ENCODE assay signal across 18 cellular contexts in the genomic region with DNA sequence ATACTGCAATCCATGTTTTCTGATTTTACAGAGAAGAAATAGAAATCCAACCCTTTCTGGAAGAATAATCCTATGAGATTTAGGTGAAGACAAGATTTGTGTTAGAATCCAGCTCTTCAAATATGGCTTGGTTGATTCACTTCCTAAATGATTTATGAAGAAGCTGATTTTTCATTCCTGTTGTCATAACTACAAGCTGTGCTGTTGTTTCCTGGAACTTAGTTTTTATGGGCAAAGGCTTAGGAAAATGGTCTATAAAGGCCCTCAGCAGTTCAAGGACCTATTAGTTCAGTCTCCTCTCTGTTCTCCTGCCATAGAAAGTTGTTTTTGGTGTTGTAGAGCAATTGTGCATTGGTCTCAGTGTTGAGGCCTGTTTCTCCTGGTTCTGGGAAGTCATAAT.
A peak's percentile ranks its signal among the peaks of the same experiment; 100 is the strongest.
DNase-seq lines count a peak whose midpoint lies in the region; ATAC-seq and TF ChIP-seq lines count a peak whose summit lies in the region.
"Had no signal": no experiment of that assay in that cellular context is flagged by ENCODE, and none has a peak within 500 bp of the region (broad histone marks: within the 10 kb centered on the region; RNA-seq: fewer than 3 reads in every experiment).

No MANE protein-coding gene starts in this region.

- H3K79me2 ChIP-seq in GM23248 (ENCODE audit: insufficient read depth): no peaks in the 10 kb centered on the region
- H3K79me2 ChIP-seq in smooth muscle cell (ENCODE audit: low read depth): no peaks in the 10 kb centered on the region

- CTCF ChIA-PET in activated CD4-positive, alpha-beta T cell treated with anti-CD3 and anti-CD28 coated beads, Interleukin-2, amount 10 ng/mL, durations not matched to agents 7 days and 5 days (lab: Charles Lee): no interaction called here

- peak overlapping the region; percentile 35 for H3K27ac ChIP-seq in GM23248
- peak overlapping the region; percentile 57 for H3K27ac ChIP-seq in smooth muscle cell (ENCODE audit: low read depth)
- H3K27ac ChIP-seq: C4-2B, epithelial cell of prostate had no signal

- H3K36me3 Mint-ChIP-seq in activated CD4-positive, alpha-beta T cell treated with anti-CD3 and anti-CD28 coated beads, Interleukin-2, amount 10 ng/mL, durations not matched to agents 7 days and 5 days (ENCODE audit: low read depth): no peaks in the 10 kb centered on the region
- H3K36me3 Mint-ChIP-seq: brain, naive B cell had no signal

- H3K4me1 Mint-ChIP-seq in activated CD4-positive, alpha-beta T cell treated with anti-CD3 and anti-CD28 coated beads, Interleukin-2, amount 10 ng/mL, durations not matched to agents 7 days and 5 days: peaks cover 6% of the 10 kb centered on the region
- H3K4me1 Mint-ChIP-seq: activated T-helper 17 cell treated with anti-CD3 and anti-CD28 coated beads, Interleukin-2, amount 50 U/mL, for 72 hours had no signal

- POLR2A ChIA-PET in activated CD4-positive, alpha-beta T cell treated with anti-CD3 and anti-CD28 coated beads, Interleukin-2, amount 10 ng/mL, durations not matched to agents 7 days and 5 days (lab: Charles Lee): no interaction called here

- H3K9ac ChIP-seq in GM23248 (peak overlapping the region; percentile 1; the same call in 1 of the 2 replicates), smooth muscle cell (ENCODE audit: low read depth) (peak overlapping the region; percentile 44)

- DNase-seq in GM23248 (peak; percentile 39), amniotic epithelial cell (ENCODE audit: low read depth) (peak; percentile 63), left ventricle myocardium superior (no peak), smooth muscle cell (lab: John Stamatoyannopoulos, UW; ENCODE audit: unreplicated experiment) (no peak), hepatic stellate cell (ENCODE audit: low spot score) (no peak), NCI-H1436 treated with DMSO at 0.1 percent for 48 hours (lab: John Stamatoyannopoulos, UW) (no peak)
- DNase-seq in activated CD4-positive, alpha-beta T cell treated with anti-CD3 and anti-CD28 coated beads, Interleukin-2, amount 10 ng/mL, durations not matched to agents 7 days and 5 days: no peak
- DNase-seq: activated CD4-positive, alpha-beta T cell treated with anti-CD3 and anti-CD28 coated beads for 4 hours; naive B cell; NCI-H1436; NK-92 treated with Interleukin-12 subunit alpha and Interleukin-12 subunit beta, amount 100 ng/mL, for 24 hours; stimulated activated CD4-positive, alpha-beta T cell treated with anti-CD3 and anti-CD28 coated beads, Interleukin-15, amount 100 ng/mL, for 24 hours; SW 1271 had no signal

- H3K9me3 ChIP-seq in GM23248 (ENCODE audit: low read depth) (no peaks in the 10 kb centered on the region), smooth muscle cell (replicated peaks; ENCODE audit: low read depth) (no peaks in the 10 kb centered on the region)

- no peaks in the 10 kb centered on the region for H4K20me1 ChIP-seq in GM23248 (ENCODE audit: insufficient read depth)
- no peaks in the 10 kb centered on the region for H4K20me1 ChIP-seq in smooth muscle cell (ENCODE audit: low read depth)

- no peaks in the 10 kb centered on the region for H3K9me3 Mint-ChIP-seq in activated CD4-positive, alpha-beta T cell treated with anti-CD3 and anti-CD28 coated beads, Interleukin-2, amount 10 ng/mL, durations not matched to agents 7 days and 5 days
- H3K9me3 Mint-ChIP-seq: activated T-helper 17 cell treated with anti-CD3 and anti-CD28 coated beads, Interleukin-2, amount 50 U/mL, for 72 hours; brain had no signal

- H2AFZ ChIP-seq in GM23248: peak overlapping the region; percentile 61
- peak overlapping the region; percentile 44 for H2AFZ ChIP-seq in smooth muscle cell (ENCODE audit: low read depth)

- H3K27me3 ChIP-seq in GM23248 (replicated peaks; ENCODE audit: insufficient read depth) (no peaks in the 10 kb centered on the region), smooth muscle cell (ENCODE audit: low read depth) (no peaks in the 10 kb centered on the region)

- H3K4me2 ChIP-seq in GM23248 (ENCODE audit: unreplicated experiment): no peak overlapping the region
- H3K4me2 ChIP-seq in smooth muscle cell: peak overlapping the region; percentile 82

- no peaks in the 10 kb centered on the region for H3K9me2 ChIP-seq in GM23248 (ENCODE audit: insufficient read depth)

- no peak for TF ChIP-seq CTCF in smooth muscle cell (IDR thresholded peaks at IDR 0.05; ENCODE audit: borderline replicate concordance, insufficient read depth, poor library complexity, severe bottlenecking)

- peaks cover 9% of the 10 kb centered on the region for H3K27me3 Mint-ChIP-seq in activated CD4-positive, alpha-beta T cell treated with anti-CD3 and anti-CD28 coated beads, Interleukin-2, amount 10 ng/mL, durations not matched to agents 7 days and 5 days
- H3K27me3 Mint-ChIP-seq: brain, naive B cell had no signal

- H3K4me3 ChIP-seq in GM23248 (no peak overlapping the region), smooth muscle cell (no peak overlapping the region)

- ATAC-seq in left ventricle myocardium superior (peak; percentile 32), HG02678 (IDR thresholded peaks at IDR 0.05; ENCODE audit: unreplicated experiment) (no peak)
- ATAC-seq: activated T-helper 17 cell treated with anti-CD3 and anti-CD28 coated beads, Interleukin-2, amount 50 U/mL, for 72 hours had no signal

- no peak overlapping the region for H3K27ac Mint-ChIP-seq in activated CD4-positive, alpha-beta T cell treated with anti-CD3 and anti-CD28 coated beads, Interleukin-2, amount 10 ng/mL, durations not matched to agents 7 days and 5 days
- H3K27ac Mint-ChIP-seq: activated T-helper 17 cell treated with anti-CD3 and anti-CD28 coated beads, Interleukin-2, amount 50 U/mL, for 72 hours had no signal

- H3K36me3 ChIP-seq in GM23248 (ENCODE audit: low read depth) (no peaks in the 10 kb centered on the region), smooth muscle cell (ENCODE audit: low read depth) (no peaks in the 10 kb centered on the region)

- H3F3A ChIP-seq in GM23248 (ENCODE audit: insufficient read depth) (peaks cover 39% of the 10 kb centered on the region), smooth muscle cell (ENCODE audit: low read depth) (no peaks in the 10 kb centered on the region)

- peaks cover 31% of the 10 kb centered on the region for H3K4me1 ChIP-seq in GM23248 (ENCODE audit: insufficient read depth)
- H3K4me1 ChIP-seq in smooth muscle cell (ENCODE audit: low read depth): no peaks in the 10 kb centered on the region

- intact Hi-C loops in left ventricle myocardium superior (cut with micrococcal nuclease): loop anchor here (5.0 to 10.0 kb wide), 2 partner anchors 189 to 462 kb away; no protein-coding TSS in a partner anchor

- H3K4me3 Mint-ChIP-seq in activated CD4-positive, alpha-beta T cell treated with anti-CD3 and anti-CD28 coated beads, Interleukin-2, amount 10 ng/mL, durations not matched to agents 7 days and 5 days: no peak overlapping the region
- H3K4me3 Mint-ChIP-seq: activated T-helper 17 cell treated with anti-CD3 and anti-CD28 coated beads, Interleukin-2, amount 50 U/mL, for 72 hours; brain had no signal

- in situ Hi-C loops in GM23248 (cut with MboI): loop anchor here (5.0 to 25.0 kb wide), 4 partner anchors 59 to 737 kb away; no protein-coding TSS in a partner anchor

Comparison
In these comparisons a context has a peak if more than half of its experiments do, and no peak if none do; other contexts are left out.
1. DNase-seq: peak in GM23248 (single experiment) and amniotic epithelial cell (single experiment); none in left ventricle myocardium superior (single experiment), smooth muscle cell (single experiment), hepatic stellate cell (single experiment), NCI-H1436 treated with DMSO at 0.1 percent for 48 hours (single experiment) and activated CD4-positive, alpha-beta T cell treated with anti-CD3 and anti-CD28 coated beads, Interleukin-2, amount 10 ng/mL, durations not matched to agents 7 days and 5 days (single experiment).